Comparison of ENCODE assay signal across 1 cellular context in genomic region chr1:46133946-46134345, GRCh38.
TF ChIP-seq lines count a peak whose summit lies in the region.

No MANE protein-coding gene starts in this region.

TF ChIP-seq in HepG2, 621 proteins besides CTCF, POLR2A, EP300 and RAD21:
- no peak for TF ChIP-seq ZNF33A (CRISPR knock-in tag; IDR thresholded peaks at IDR 0.05; ENCODE audit: borderline replicate concordance)
- TF ChIP-seq MXD1 (CRISPR knock-in tag; IDR thresholded peaks at IDR 0.05): no peak
- no peak for TF ChIP-seq AKNA (CRISPR knock-in tag; IDR thresholded peaks at IDR 0.05; ENCODE audit: borderline replicate concordance)
- TF ChIP-seq FOXJ3 (CRISPR knock-in tag; IDR thresholded peaks at IDR 0.05; ENCODE audit: borderline replicate concordance): no peak
- no peak for TF ChIP-seq KAT2B (IDR thresholded peaks at IDR 0.05; ENCODE audit: borderline replicate concordance, low read depth, low read length)
- TF ChIP-seq ZBTB14 (CRISPR knock-in tag; IDR thresholded peaks at IDR 0.05): no peak
- no peak for TF ChIP-seq SPEN (CRISPR knock-in tag; IDR thresholded peaks at IDR 0.05; ENCODE audit: low read depth)
- TF ChIP-seq KIAA2018 (CRISPR knock-in tag; IDR thresholded peaks at IDR 0.05; ENCODE audit: borderline replicate concordance): no peak
- no peak for TF ChIP-seq ZBTB33 (CRISPR knock-in tag; IDR thresholded peaks at IDR 0.05)
- no peak for TF ChIP-seq PRDM4 (CRISPR knock-in tag; IDR thresholded peaks at IDR 0.05; ENCODE audit: borderline replicate concordance)
- no peak for TF ChIP-seq MXD4 (CRISPR knock-in tag; IDR thresholded peaks at IDR 0.05)
